Comparison of ENCODE assay signal across 7 cellular contexts in the genomic region with DNA sequence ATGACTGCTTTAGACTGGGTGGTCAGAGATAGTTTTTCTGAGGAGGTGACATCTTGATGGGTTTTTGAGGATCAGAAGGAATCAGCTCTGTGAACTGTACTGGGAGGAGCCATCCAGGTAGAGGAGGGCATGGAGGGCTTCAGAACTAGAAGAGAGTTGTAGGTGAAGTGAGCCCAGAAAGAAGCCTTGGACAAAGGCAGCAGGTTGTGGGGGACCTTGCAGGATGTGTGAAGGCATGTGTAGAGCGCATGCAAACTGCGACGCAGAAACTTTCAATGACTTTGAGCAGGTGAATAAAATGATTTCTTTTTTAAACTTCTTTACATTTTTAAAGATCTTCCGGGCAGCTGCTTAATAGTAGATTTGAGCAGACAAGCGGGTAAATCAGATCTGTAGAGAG.
"Had no signal": no experiment of that assay in that cellular context is flagged by ENCODE, and none has a peak within 500 bp of the region (broad histone marks: within the 10 kb centered on the region; RNA-seq: fewer than 3 reads in every experiment).

No MANE protein-coding gene starts in this region.

- H3K36me3 Mint-ChIP-seq: IgD-negative memory B cell had no signal

- H3K4me1 ChIP-seq: HAP-1 had no signal

- DNase-seq: GM23248, HFFc6 had no signal

- H3K4me3 Mint-ChIP-seq: HFFc6, IgD-negative memory B cell had no signal

- H3K27ac Mint-ChIP-seq: HFFc6, IgD-negative memory B cell had no signal

- H3K27ac ChIP-seq: GM23248, HL-60 had no signal

- H3K9ac ChIP-seq: GM23248 had no signal

- H2AFZ ChIP-seq: GM23248 had no signal

- H3K4me3 ChIP-seq: GM23248, HAP-1 had no signal

- H3K4me1 Mint-ChIP-seq: IgD-negative memory B cell had no signal

- H3K9me3 ChIP-seq: HAP-1 had no signal

- H3K9me3 Mint-ChIP-seq: HFFc6 had no signal

- H3K36me3 ChIP-seq: HAP-1 had no signal

- ATAC-seq: HCT116, HepG2 had no signal
